ENCODE assay signal across 10 cellular contexts in the genomic region with DNA sequence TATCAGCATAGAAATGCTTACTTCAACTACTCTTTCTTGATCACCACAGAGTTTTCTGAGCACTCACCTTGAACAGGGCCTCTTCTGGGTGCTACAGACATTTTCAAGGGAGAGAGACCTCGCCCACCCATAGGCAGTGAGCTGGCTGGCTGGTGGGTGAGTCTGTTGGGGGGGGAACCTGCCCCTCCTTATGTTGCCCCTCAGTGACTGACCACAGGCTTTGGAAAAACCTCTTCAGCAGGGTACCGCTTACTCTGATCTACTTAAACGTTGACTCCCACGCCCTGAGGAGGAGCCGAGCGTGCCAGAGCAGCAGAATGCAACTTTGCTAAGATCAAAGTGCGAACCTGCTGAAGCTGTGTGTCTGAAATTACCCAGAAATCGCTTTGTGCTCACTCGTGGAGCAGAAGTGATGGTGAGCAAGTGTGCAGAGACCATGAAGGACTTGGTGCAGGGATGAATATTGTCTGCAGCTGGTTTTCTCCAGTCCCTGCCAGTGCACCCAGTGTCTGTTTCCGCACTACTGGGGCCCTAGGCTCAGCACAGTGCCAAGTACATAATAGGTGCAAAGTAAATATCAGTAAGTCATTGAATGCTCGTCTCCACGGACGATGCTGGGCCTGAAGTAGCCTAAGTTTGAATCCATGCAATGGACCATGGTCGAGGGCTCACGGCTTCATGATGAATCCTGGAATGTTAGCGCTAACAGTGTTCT.
DNase-seq lines count a peak whose midpoint lies in the region; ATAC-seq and TF ChIP-seq lines count a peak whose summit lies in the region.
"Had no signal": no experiment of that assay in that cellular context is flagged by ENCODE, and none has a peak within 500 bp of the region (broad histone marks: within the 10 kb centered on the region; RNA-seq: fewer than 3 reads in every experiment).

No MANE protein-coding gene starts in this region.

- H3K27ac ChIP-seq in CD4-positive, alpha-beta T cell (ENCODE audit: low read depth, low read length), result peak overlapping the region; percentile 58
- no peak overlapping the region for H3K27ac ChIP-seq in upper lobe of left lung
- H3K27ac ChIP-seq: epithelial cell of prostate had no signal

- CTCF ChIA-PET in CD4-positive, alpha-beta T cell (lab: Charles Lee), result interaction anchor here (0.9 to 1.1 kb wide), 2 partner anchors 171 to 316 kb away, joined by 3 to 4 read pairs; no protein-coding TSS in a partner anchor
- CTCF ChIA-PET in activated naive CD4-positive, alpha-beta T cell treated with anti-CD3 and anti-CD28 coated beads for 36 hours (lab: Charles Lee), result interaction anchor here (0.6 to 2.0 kb wide), 3 partner anchors 14 to 275 kb away, joined by 3 to 8 read pairs (median 6); no protein-coding TSS in a partner anchor

- peak overlapping the region; percentile 87 for H3K27ac Mint-ChIP-seq in CD4-positive, alpha-beta T cell
- peak overlapping the region; percentile 33 for H3K27ac Mint-ChIP-seq in T-helper 2 cell treated with Interferon-gamma antibody and Interleukin-4, amounts not matched to agents 5 μg/mL and 100 μg/mL, for 36 hours
- H3K27ac Mint-ChIP-seq in activated naive CD4-positive, alpha-beta T cell treated with anti-CD3 and anti-CD28 coated beads for 36 hours, result peak overlapping the region; percentile 87

- no peak for TF ChIP-seq CTCF in CD4-positive, alpha-beta T cell (IDR thresholded peaks at IDR 0.05)
- TF ChIP-seq CTCF in upper lobe of left lung (IDR thresholded peaks at IDR 0.05), result no peak

- H3K9me3 Mint-ChIP-seq in CD4-positive, alpha-beta T cell, result no peaks in the 10 kb centered on the region
- H3K9me3 Mint-ChIP-seq in T-helper 2 cell treated with Interferon-gamma antibody and Interleukin-4, amounts not matched to agents 5 μg/mL and 100 μg/mL, for 36 hours, result peaks cover 4% of the 10 kb centered on the region
- no peaks in the 10 kb centered on the region for H3K9me3 Mint-ChIP-seq in activated naive CD4-positive, alpha-beta T cell treated with anti-CD3 and anti-CD28 coated beads for 36 hours

- no peaks in the 10 kb centered on the region for H3K9me3 ChIP-seq in CD4-positive, alpha-beta T cell (ENCODE audit: control insufficient read depth, low read length)
- H3K9me3 ChIP-seq in upper lobe of left lung, result no peaks in the 10 kb centered on the region

- H3K4me3 Mint-ChIP-seq in CD4-positive, alpha-beta T cell, result peak overlapping the region; percentile 47
- peak overlapping the region; percentile 32 for H3K4me3 Mint-ChIP-seq in T-helper 2 cell treated with Interferon-gamma antibody and Interleukin-4, amounts not matched to agents 5 μg/mL and 100 μg/mL, for 36 hours
- H3K4me3 Mint-ChIP-seq in activated naive CD4-positive, alpha-beta T cell treated with anti-CD3 and anti-CD28 coated beads for 36 hours, result peak overlapping the region; percentile 61

- ATAC-seq in CD4-positive, alpha-beta T cell (ENCODE audit: poor library complexity), result peak; percentile 39
- ATAC-seq in upper lobe of left lung (ENCODE audit: low FRiP score in 2 of 2), result no peak

- intact Hi-C loops in CD4-positive, alpha-beta T cell (cut with DNase I, micrococcal nuclease), result loop anchor here in 1 of 2 experiments (10.0 kb wide), 1 partner anchor 246 kb away; no protein-coding TSS in a partner anchor
- intact Hi-C loops in activated naive CD4-positive, alpha-beta T cell treated with anti-CD3 and anti-CD28 coated beads for 36 hours (cut with micrococcal nuclease), result loop anchor here (1.0 to 2.0 kb wide), 7 partner anchors 37 to 267 kb away; no protein-coding TSS in a partner anchor

- no peaks in the 10 kb centered on the region for H3K36me3 ChIP-seq in upper lobe of left lung

- peaks cover 74% of the 10 kb centered on the region for H3K4me1 Mint-ChIP-seq in CD4-positive, alpha-beta T cell (ENCODE audit: low read depth)
- peaks cover 55% of the 10 kb centered on the region for H3K4me1 Mint-ChIP-seq in T-helper 2 cell treated with Interferon-gamma antibody and Interleukin-4, amounts not matched to agents 5 μg/mL and 100 μg/mL, for 36 hours (ENCODE audit: low read depth)
- H3K4me1 Mint-ChIP-seq in activated naive CD4-positive, alpha-beta T cell treated with anti-CD3 and anti-CD28 coated beads for 36 hours (ENCODE audit: low read depth), result peaks cover 61% of the 10 kb centered on the region

- no peaks in the 10 kb centered on the region for H3K27me3 ChIP-seq in CD4-positive, alpha-beta T cell (ENCODE audit: control insufficient read depth, insufficient read depth, low read length)
- no peaks in the 10 kb centered on the region for H3K27me3 ChIP-seq in upper lobe of left lung

- DNase-seq in CD4-positive, alpha-beta T cell, result peak in 6 of 10 experiments; percentile 27 to 54 (median 45)
- DNase-seq in T-helper 2 cell treated with Interferon-gamma antibody and Interleukin-4, amounts not matched to agents 5 μg/mL and 100 μg/mL, for 36 hours (ENCODE audit: low spot score), result peak; percentile 54
- peak; percentile 71 for DNase-seq in activated naive CD4-positive, alpha-beta T cell treated with anti-CD3 and anti-CD28 coated beads for 36 hours
- peak; percentile 57 for DNase-seq in stimulated activated CD4-positive, alpha-beta T cell treated with anti-CD3 and anti-CD28 coated beads, Interleukin-12 subunit alpha, Interleukin-12 subunit beta, amount 100 ng/mL, for 4 hours
- DNase-seq in SKM-1 (lab: John Stamatoyannopoulos, UW; ENCODE audit: unreplicated experiment) (no peak), upper lobe of left lung (no peak), NOMO-1 treated with DMSO at 0.1 percent for 48 hours (lab: John Stamatoyannopoulos, UW; ENCODE audit: unreplicated experiment) (no peak), AG08395 (ENCODE audit: low spot score) (no peak)
- DNase-seq: NCI-H2081 had no signal

- H3K27me3 Mint-ChIP-seq in CD4-positive, alpha-beta T cell, result no peaks in the 10 kb centered on the region
- H3K27me3 Mint-ChIP-seq in T-helper 2 cell treated with Interferon-gamma antibody and Interleukin-4, amounts not matched to agents 5 μg/mL and 100 μg/mL, for 36 hours (ENCODE audit: low read depth), result no peaks in the 10 kb centered on the region
- no peaks in the 10 kb centered on the region for H3K27me3 Mint-ChIP-seq in activated naive CD4-positive, alpha-beta T cell treated with anti-CD3 and anti-CD28 coated beads for 36 hours (ENCODE audit: low read depth)

- 84 to 92% methylated on average over 16 of the region's 16 CpGs for WGBS in upper lobe of left lung, 2 donors

- no peak for TF ChIP-seq POLR2A in upper lobe of left lung (IDR thresholded peaks at IDR 0.05)

- no peaks in the 10 kb centered on the region for H3K36me3 Mint-ChIP-seq in CD4-positive, alpha-beta T cell (ENCODE audit: low read depth)
- H3K36me3 Mint-ChIP-seq in T-helper 2 cell treated with Interferon-gamma antibody and Interleukin-4, amounts not matched to agents 5 μg/mL and 100 μg/mL, for 36 hours (ENCODE audit: low read depth), result peaks cover 2% of the 10 kb centered on the region
- no peaks in the 10 kb centered on the region for H3K36me3 Mint-ChIP-seq in activated naive CD4-positive, alpha-beta T cell treated with anti-CD3 and anti-CD28 coated beads for 36 hours (ENCODE audit: low read depth)

- peaks cover 15 to 31% (median 18%) of the 10 kb centered on the region in 4 donors for H3K4me1 ChIP-seq in upper lobe of left lung

- POLR2A ChIA-PET in CD4-positive, alpha-beta T cell (lab: Charles Lee), result interaction anchor here (0.9 to 7.4 kb wide), 9 partner anchors 8 to 158 kb away, joined by 3 to 67 read pairs (median 5); a partner anchor contains a TSS

- no peak overlapping the region for H3K4me3 ChIP-seq in upper lobe of left lung

- no peak for TF ChIP-seq EP300 in upper lobe of left lung (IDR thresholded peaks at IDR 0.05)

Comparison
In these comparisons a context has a peak if more than half of its experiments do, and no peak if none do; other contexts are left out.
1. DNase-seq: peak in CD4-positive, alpha-beta T cell (6 of 10), T-helper 2 cell treated with Interferon-gamma antibody and Interleukin-4, amounts not matched to agents 5 μg/mL and 100 μg/mL, for 36 hours (single experiment), activated naive CD4-positive, alpha-beta T cell treated with anti-CD3 and anti-CD28 coated beads for 36 hours (single experiment) and stimulated activated CD4-positive, alpha-beta T cell treated with anti-CD3 and anti-CD28 coated beads, Interleukin-12 subunit alpha, Interleukin-12 subunit beta, amount 100 ng/mL, for 4 hours (single experiment); none in SKM-1 (single experiment), upper lobe of left lung (0 of 2), NOMO-1 treated with DMSO at 0.1 percent for 48 hours (single experiment) and AG08395 (single experiment).
2. H3K27ac Mint-ChIP-seq: peak in every context shown above with its lines; median percentile 87 in CD4-positive, alpha-beta T cell; 87 in activated naive CD4-positive, alpha-beta T cell treated with anti-CD3 and anti-CD28 coated beads for 36 hours; 33 in T-helper 2 cell treated with Interferon-gamma antibody and Interleukin-4, amounts not matched to agents 5 μg/mL and 100 μg/mL, for 36 hours.
3. Peak in every context shown above with its lines, with median percentiles within 50 percentile points of each other: H3K4me3 Mint-ChIP-seq.